21 cellular contexts compared by ENCODE assay signal in genomic region chr12:52455818-52456217, GRCh38. TPM values are rescaled to one million over a fixed set of nuclear protein-coding genes. Genes with fewer than 3 reads are reported as not detected.
"Had no signal": no experiment of that assay in that cellular context is flagged by ENCODE, and none has a peak within 500 bp of the region (broad histone marks: within the 10 kb centered on the region; RNA-seq: fewer than 3 reads in every experiment).

No MANE protein-coding gene starts in this region.

- H3K27ac ChIP-seq: ascending aorta, cardiac muscle cell had no signal

- H3K4me3 ChIP-seq: ascending aorta, cardiac muscle cell, dorsolateral prefrontal cortex had no signal

- ATAC-seq: activated naive CD8-positive, alpha-beta T cell treated with anti-CD3 and anti-CD28 coated beads, Interleukin-2, amount 50 U/mL, for 24 hours; stimulated activated memory B cell treated with anti-CD40 and anti-IgM and Interleukin-4, amounts not matched to agents 10 μg/mL and 1 μg/mL and 100 μg/mL, for 72 hours had no signal

- FAIRE-seq: urothelium cell line had no signal

- DNase-seq: activated CD4-positive, alpha-beta T cell treated with anti-CD3 and anti-CD28 coated beads, Interleukin-2, amount 50 U/mL, for 4 hours; activated CD4-positive, CD25-positive, alpha-beta regulatory T cell treated with anti-CD3 and anti-CD28 coated beads, Interleukin-2, amount 50 U/mL, for 72 hours; activated naive CD4-positive, alpha-beta T cell treated with anti-CD3 and anti-CD28 coated beads for 36 hours; activated naive CD8-positive, alpha-beta T cell treated with anti-CD3 and anti-CD28 coated beads, Interleukin-2, amount 50 U/mL, for 24 hours; activated T-cell treated with anti-CD3 and anti-CD28 coated beads, Interleukin-2, amount 50 U/mL, for 1 hour; dorsolateral prefrontal cortex; endodermal cell; foreskin fibroblast; immature natural killer cell; posterior cingulate gyrus; retina; stimulated activated CD4-positive, alpha-beta T cell treated with anti-CD3 and anti-CD28 coated beads, Interleukin-2, amount 100 ng/mL, for 48 hours had no signal

- H3K27me3 ChIP-seq: ascending aorta had no signal

- H3K36me3 ChIP-seq: ascending aorta, cardiac muscle cell had no signal

- H3K9me3 ChIP-seq: ascending aorta had no signal

- H3K4me1 ChIP-seq: ascending aorta had no signal

RNA-seq across cellular contexts. Expression of gene KRT6B, which starts 3.9 kb away (rescaled TPM):
- total RNA-seq: activated naive CD4-positive, alpha-beta T cell treated with anti-CD3 and anti-CD28 coated beads for 36 hours; activated T-helper 2 cell treated with anti-CD3 and anti-CD28 coated beads, Interferon-gamma antibody, Interleukin-2, Interleukin-4, amounts not matched to agents 10 μg/mL and 5 μg/mL and 100 μg/mL, durations not matched to agents 14 hours and 24 hours and 36 hours; cardiac muscle cell; dorsolateral prefrontal cortex; endodermal cell; mesenteric fat pad; natural killer cell treated with Interleukin-12 subunit alpha and Interleukin-12 subunit beta and Interleukin-15 and Interleukin-18, amount 100 ng/mL, for 72 hours; skeletal muscle tissue had no signal

RNA-seq across cellular contexts. Expression of gene KRT6C, which starts 17.8 kb away (rescaled TPM):
- total RNA-seq: activated naive CD4-positive, alpha-beta T cell treated with anti-CD3 and anti-CD28 coated beads for 36 hours; activated T-helper 2 cell treated with anti-CD3 and anti-CD28 coated beads, Interferon-gamma antibody, Interleukin-2, Interleukin-4, amounts not matched to agents 10 μg/mL and 5 μg/mL and 100 μg/mL, durations not matched to agents 14 hours and 24 hours and 36 hours; ascending aorta; cardiac muscle cell; dorsolateral prefrontal cortex; endodermal cell; mesenteric fat pad; natural killer cell treated with Interleukin-12 subunit alpha and Interleukin-12 subunit beta and Interleukin-15 and Interleukin-18, amount 100 ng/mL, for 72 hours; skeletal muscle tissue had no signal
- polyA plus RNA-seq: cardiac muscle cell, immature natural killer cell had no signal

RNA-seq across cellular contexts. Expression of gene KRT75, which starts 21.6 kb away (rescaled TPM):
- total RNA-seq: activated naive CD4-positive, alpha-beta T cell treated with anti-CD3 and anti-CD28 coated beads for 36 hours; activated T-helper 2 cell treated with anti-CD3 and anti-CD28 coated beads, Interferon-gamma antibody, Interleukin-2, Interleukin-4, amounts not matched to agents 10 μg/mL and 5 μg/mL and 100 μg/mL, durations not matched to agents 14 hours and 24 hours and 36 hours; ascending aorta; cardiac muscle cell; dorsolateral prefrontal cortex; endodermal cell; mesenteric fat pad; natural killer cell treated with Interleukin-12 subunit alpha and Interleukin-12 subunit beta and Interleukin-15 and Interleukin-18, amount 100 ng/mL, for 72 hours; skeletal muscle tissue had no signal
- polyA plus RNA-seq: cardiac muscle cell, immature natural killer cell had no signal

RNA-seq across cellular contexts. Expression of gene KRT6A, which starts 37.2 kb away (rescaled TPM):
- total RNA-seq: activated naive CD4-positive, alpha-beta T cell treated with anti-CD3 and anti-CD28 coated beads for 36 hours; activated T-helper 2 cell treated with anti-CD3 and anti-CD28 coated beads, Interferon-gamma antibody, Interleukin-2, Interleukin-4, amounts not matched to agents 10 μg/mL and 5 μg/mL and 100 μg/mL, durations not matched to agents 14 hours and 24 hours and 36 hours; cardiac muscle cell; endodermal cell; mesenteric fat pad; natural killer cell treated with Interleukin-12 subunit alpha and Interleukin-12 subunit beta and Interleukin-15 and Interleukin-18, amount 100 ng/mL, for 72 hours had no signal
- polyA plus RNA-seq: immature natural killer cell had no signal

RNA-seq across cellular contexts. Expression of gene KRT82, which starts 49.7 kb away (rescaled TPM):
- total RNA-seq: activated naive CD4-positive, alpha-beta T cell treated with anti-CD3 and anti-CD28 coated beads for 36 hours; activated T-helper 2 cell treated with anti-CD3 and anti-CD28 coated beads, Interferon-gamma antibody, Interleukin-2, Interleukin-4, amounts not matched to agents 10 μg/mL and 5 μg/mL and 100 μg/mL, durations not matched to agents 14 hours and 24 hours and 36 hours; ascending aorta; cardiac muscle cell; endodermal cell; mesenteric fat pad; natural killer cell treated with Interleukin-12 subunit alpha and Interleukin-12 subunit beta and Interleukin-15 and Interleukin-18, amount 100 ng/mL, for 72 hours; skeletal muscle tissue had no signal
- polyA plus RNA-seq: cardiac muscle cell, esophagus, immature natural killer cell had no signal
